Comparison of ENCODE assay signal across 8 cellular contexts in the genomic region with DNA sequence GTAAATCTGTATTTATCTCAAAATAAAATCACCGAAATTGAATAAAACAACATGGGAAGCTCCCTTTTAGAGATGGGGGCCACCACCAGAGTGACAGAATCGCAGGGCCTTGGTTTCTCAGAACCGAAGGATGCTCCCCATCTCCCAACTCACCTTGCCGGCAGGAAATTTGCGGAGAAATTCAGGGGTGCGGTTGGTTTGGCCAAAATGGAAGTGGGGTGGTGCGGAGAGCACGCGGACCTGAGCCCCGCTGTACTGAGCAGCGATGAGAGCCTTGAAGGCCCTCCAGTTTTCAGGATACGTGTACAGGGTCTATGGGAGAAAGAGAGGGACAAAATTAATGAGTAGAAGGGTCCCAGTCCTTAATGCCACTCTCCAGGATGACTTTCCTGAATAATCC. TPM values are rescaled to one million over a fixed set of nuclear protein-coding genes. Genes with fewer than 3 reads are reported as not detected.
DNase-seq lines count a peak whose midpoint lies in the region; ATAC-seq, FAIRE-seq and TF ChIP-seq lines count a peak whose summit lies in the region.

No MANE protein-coding gene starts in this region.

- TF ChIP-seq EP300 in suprapubic skin (IDR thresholded peaks at IDR 0.05) = no peak

- H3K27me3 ChIP-seq in suprapubic skin (no peaks in the 10 kb centered on the region), small intestine (ENCODE audit: control insufficient read depth in 2 of 2, insufficient read depth in 2 of 2, low read length in 2 of 2) (no peaks in the 10 kb centered on the region)

- H3K27me3 Mint-ChIP-seq in activated CD8-positive, alpha-beta memory T cell treated with anti-CD3 and anti-CD28 coated beads, Interleukin-2, amount 10 ng/mL, durations not matched to agents 7 days and 5 days = no peaks in the 10 kb centered on the region
- no peaks in the 10 kb centered on the region for H3K27me3 Mint-ChIP-seq in activated naive CD8-positive, alpha-beta T cell treated with anti-CD3 and anti-CD28 coated beads, Interleukin-2, amount 50 U/mL, for 24 hours
- peaks cover 5 to 14% (median 9%) of the 10 kb centered on the region in 3 donors for H3K27me3 Mint-ChIP-seq in immature natural killer cell (ENCODE audit: low read depth in 3 of 3)

- ATAC-seq in activated CD8-positive, alpha-beta memory T cell treated with anti-CD3 and anti-CD28 coated beads, Interleukin-2, amount 10 ng/mL, durations not matched to agents 7 days and 5 days = no peak
- ATAC-seq in activated naive CD8-positive, alpha-beta T cell treated with anti-CD3 and anti-CD28 coated beads, Interleukin-2, amount 50 U/mL, for 24 hours = no peak
- ATAC-seq in GM21381 (IDR thresholded peaks at IDR 0.05; ENCODE audit: unreplicated experiment) = no peak

- no peaks in the 10 kb centered on the region for H3K9me3 Mint-ChIP-seq in activated CD8-positive, alpha-beta memory T cell treated with anti-CD3 and anti-CD28 coated beads, Interleukin-2, amount 10 ng/mL, durations not matched to agents 7 days and 5 days (ENCODE audit: low read depth)
- H3K9me3 Mint-ChIP-seq in activated naive CD8-positive, alpha-beta T cell treated with anti-CD3 and anti-CD28 coated beads, Interleukin-2, amount 50 U/mL, for 24 hours = no peaks in the 10 kb centered on the region
- no peaks in the 10 kb centered on the region for H3K9me3 Mint-ChIP-seq in immature natural killer cell

- H3K4me3 ChIP-seq in suprapubic skin = peak overlapping the region; percentile 92
- peak overlapping the region in 1 of 2 donors; percentile 60 for H3K4me3 ChIP-seq in small intestine (ENCODE audit: low read depth in 1 of 2, low read length in 2 of 2)

- no peak for TF ChIP-seq CTCF in suprapubic skin (IDR thresholded peaks at IDR 0.05)

- TF ChIP-seq POLR2A in suprapubic skin (IDR thresholded peaks at IDR 0.05) = no peak

- CTCF ChIA-PET in activated CD8-positive, alpha-beta memory T cell treated with anti-CD3 and anti-CD28 coated beads, Interleukin-2, amount 10 ng/mL, durations not matched to agents 7 days and 5 days (lab: Charles Lee) = interaction anchor here (0.6 to 6.5 kb wide), 7 partner anchors 13 to 148 kb away, joined by 3 to 60 read pairs (median 27); partner anchors contain the start of gene TUT1

- H3K4me3 Mint-ChIP-seq in activated CD8-positive, alpha-beta memory T cell treated with anti-CD3 and anti-CD28 coated beads, Interleukin-2, amount 10 ng/mL, durations not matched to agents 7 days and 5 days = peak overlapping the region; percentile 94
- peak overlapping the region; percentile 99 for H3K4me3 Mint-ChIP-seq in activated naive CD8-positive, alpha-beta T cell treated with anti-CD3 and anti-CD28 coated beads, Interleukin-2, amount 50 U/mL, for 24 hours
- H3K4me3 Mint-ChIP-seq in immature natural killer cell = peak overlapping the region; percentile 40 to 98 (median 97)

- DNase-seq in activated CD8-positive, alpha-beta memory T cell treated with anti-CD3 and anti-CD28 coated beads, Interleukin-2, amount 10 ng/mL, durations not matched to agents 7 days and 5 days = no peak
- no peak for DNase-seq in activated CD8-positive, alpha-beta memory T cell treated with anti-CD3 and anti-CD28 coated beads for 24 hours
- no peak for DNase-seq in activated naive CD8-positive, alpha-beta T cell treated with anti-CD3 and anti-CD28 coated beads, Interleukin-2, amount 50 U/mL, for 24 hours
- DNase-seq in immature natural killer cell = no peak
- peak in 1 of 2 donors; percentile 54 for DNase-seq in suprapubic skin (ENCODE audit: low spot score in 2 of 2)
- DNase-seq in A172 (ENCODE audit: low spot score) = no peak
- DNase-seq in small intestine = no peak

- H3K9me3 ChIP-seq in suprapubic skin (no peaks in the 10 kb centered on the region), small intestine (ENCODE audit: control insufficient read depth, low read depth) (no peaks in the 10 kb centered on the region)

- peaks cover 59% of the 10 kb centered on the region for H3K4me1 Mint-ChIP-seq in activated CD8-positive, alpha-beta memory T cell treated with anti-CD3 and anti-CD28 coated beads, Interleukin-2, amount 10 ng/mL, durations not matched to agents 7 days and 5 days
- H3K4me1 Mint-ChIP-seq in activated naive CD8-positive, alpha-beta T cell treated with anti-CD3 and anti-CD28 coated beads, Interleukin-2, amount 50 U/mL, for 24 hours = peaks cover 62% of the 10 kb centered on the region
- peaks cover 41 to 53% of the 10 kb centered on the region in 2 donors for H3K4me1 Mint-ChIP-seq in immature natural killer cell

- 79% methylated on average over 12 of the region's 12 CpGs for WGBS in suprapubic skin
- WGBS in small intestine, 3 donors = 72 to 79% (median 74%) methylated on average over 12 of the region's 12 CpGs

- peak overlapping the region; percentile 89 for H3K27ac Mint-ChIP-seq in activated CD8-positive, alpha-beta memory T cell treated with anti-CD3 and anti-CD28 coated beads, Interleukin-2, amount 10 ng/mL, durations not matched to agents 7 days and 5 days
- H3K27ac Mint-ChIP-seq in activated naive CD8-positive, alpha-beta T cell treated with anti-CD3 and anti-CD28 coated beads, Interleukin-2, amount 50 U/mL, for 24 hours = peak overlapping the region; percentile 98
- H3K27ac Mint-ChIP-seq in immature natural killer cell = peak overlapping the region; percentile 83 to 95 (median 92)

- no peak for FAIRE-seq in small intestine (lab: Jason Lieb, UNC)

- H3K36me3 Mint-ChIP-seq in activated CD8-positive, alpha-beta memory T cell treated with anti-CD3 and anti-CD28 coated beads, Interleukin-2, amount 10 ng/mL, durations not matched to agents 7 days and 5 days = peaks cover 47% of the 10 kb centered on the region
- H3K36me3 Mint-ChIP-seq in activated naive CD8-positive, alpha-beta T cell treated with anti-CD3 and anti-CD28 coated beads, Interleukin-2, amount 50 U/mL, for 24 hours (ENCODE audit: low read depth) = peaks cover 68% of the 10 kb centered on the region
- peaks cover 16 to 36% (median 23%) of the 10 kb centered on the region in 3 donors for H3K36me3 Mint-ChIP-seq in immature natural killer cell

- H3K27ac ChIP-seq in suprapubic skin (peak overlapping the region; percentile 69), small intestine (ENCODE audit: low read depth in 1 of 2, low read length in 1 of 2) (no peak overlapping the region)

- H3K4me1 ChIP-seq in suprapubic skin = peaks cover 51% of the 10 kb centered on the region
- peaks cover 0 to 5% of the 10 kb centered on the region in 2 donors for H3K4me1 ChIP-seq in small intestine (ENCODE audit: control insufficient read depth in 2 of 2, insufficient read depth in 1 of 2, low read depth in 1 of 2, low read length in 1 of 2)

- peaks cover 53% of the 10 kb centered on the region for H3K36me3 ChIP-seq in suprapubic skin
- peaks cover 0 to 6% of the 10 kb centered on the region in 2 donors for H3K36me3 ChIP-seq in small intestine (ENCODE audit: control insufficient read depth in 2 of 2, insufficient read depth in 2 of 2, low read length in 2 of 2)

RNA-seq across cellular contexts. Expression of gene EEF1G, which starts 1.3 kb away (rescaled TPM):
- total RNA-seq in activated CD8-positive, alpha-beta memory T cell treated with anti-CD3 and anti-CD28 coated beads, Interleukin-2, amount 10 ng/mL, durations not matched to agents 7 days and 5 days = 1,000 to 10,000 TPM in 1 of 2 experiments, 100 to 1,000 TPM in 1; 878 to 1,201 TPM
- polyA plus RNA-seq in immature natural killer cell = 100 to 1,000 TPM; 628 to 849 (median 821) TPM
- total RNA-seq in suprapubic skin = 1,000 to 10,000 TPM; 1,221 to 2,946 (median 2,495) TPM
- total RNA-seq in A172 (2014; rRNA removed; shearing (Covaris generic)) = 1,294 and 1,343 TPM in 2 replicates
- 1,000 to 10,000 TPM; 1,124 to 2,500 (median 1,741) TPM for polyA plus RNA-seq in small intestine

RNA-seq across cellular contexts. Expression of gene TUT1, which starts 18.9 kb away (rescaled TPM):
- 10 to 100 TPM; 24.7 to 29.6 TPM for total RNA-seq in activated CD8-positive, alpha-beta memory T cell treated with anti-CD3 and anti-CD28 coated beads, Interleukin-2, amount 10 ng/mL, durations not matched to agents 7 days and 5 days
- 10 to 100 TPM in 2 of 3 donors, 1 to 10 TPM in 1; 7.3 to 16.2 (median 12.5) TPM for polyA plus RNA-seq in immature natural killer cell
- 10 to 100 TPM in 3 of 4 donors, 1 to 10 TPM in 1; 8.0 to 16.3 (median 12.5) TPM for total RNA-seq in suprapubic skin
- total RNA-seq in A172 (2014; rRNA removed; shearing (Covaris generic)) = 7.9 and 9.6 TPM in 2 replicates
- 10 to 100 TPM in 2 of 3 donors, 1 to 10 TPM in 1; 7.8 to 20.1 (median 13.7) TPM for polyA plus RNA-seq in small intestine

RNA-seq across cellular contexts. Expression of gene AHNAK, which starts 25.8 kb away (rescaled TPM):
- 100 to 1,000 TPM; 180 to 390 TPM for total RNA-seq in activated CD8-positive, alpha-beta memory T cell treated with anti-CD3 and anti-CD28 coated beads, Interleukin-2, amount 10 ng/mL, durations not matched to agents 7 days and 5 days
- polyA plus RNA-seq in immature natural killer cell = 100 to 1,000 TPM in 1 of 3 donors, 10 to 100 TPM in 2; 45.0 to 217 (median 57.2) TPM
- 1,000 to 10,000 TPM; 1,174 to 1,475 (median 1,322) TPM for total RNA-seq in suprapubic skin
- total RNA-seq in A172 (2014; rRNA removed; shearing (Covaris generic)) = 298 and 391 TPM in 2 replicates
- 100 to 1,000 TPM in 1 of 3 donors, 10 to 100 TPM in 2; 72.1 to 110 (median 74.0) TPM for polyA plus RNA-seq in small intestine

RNA-seq across cellular contexts. Expression of gene MTA2, which starts 29.2 kb away (rescaled TPM):
- total RNA-seq in activated CD8-positive, alpha-beta memory T cell treated with anti-CD3 and anti-CD28 coated beads, Interleukin-2, amount 10 ng/mL, durations not matched to agents 7 days and 5 days = 100 to 1,000 TPM; 245 to 264 TPM
- polyA plus RNA-seq in immature natural killer cell (10 to 100 TPM in 2 of 3 donors, 1 to 10 TPM in 1; 9.7 to 48.4 (median 22.4) TPM), small intestine (10 to 100 TPM; 40.5 to 64.7 (median 40.9) TPM)
- 100 to 1,000 TPM; 107 to 125 (median 110) TPM for total RNA-seq in suprapubic skin
- 114 and 139 TPM in 2 replicates for total RNA-seq in A172 (2014; rRNA removed; shearing (Covaris generic))

RNA-seq across cellular contexts. Expression of gene EML3, which starts 40.1 kb away (rescaled TPM):
- 100 to 1,000 TPM; 132 to 133 TPM for total RNA-seq in activated CD8-positive, alpha-beta memory T cell treated with anti-CD3 and anti-CD28 coated beads, Interleukin-2, amount 10 ng/mL, durations not matched to agents 7 days and 5 days
- polyA plus RNA-seq in immature natural killer cell (10 to 100 TPM; 15.9 to 25.8 (median 17.9) TPM), small intestine (10 to 100 TPM; 28.8 to 46.2 (median 42.3) TPM)
- 10 to 100 TPM; 43.1 to 74.8 (median 55.8) TPM for total RNA-seq in suprapubic skin
- total RNA-seq in A172 (2014; rRNA removed; shearing (Covaris generic)) = 16.0 and 19.5 TPM in 2 replicates
